29 cellular contexts compared by ENCODE assay signal in the genomic region with DNA sequence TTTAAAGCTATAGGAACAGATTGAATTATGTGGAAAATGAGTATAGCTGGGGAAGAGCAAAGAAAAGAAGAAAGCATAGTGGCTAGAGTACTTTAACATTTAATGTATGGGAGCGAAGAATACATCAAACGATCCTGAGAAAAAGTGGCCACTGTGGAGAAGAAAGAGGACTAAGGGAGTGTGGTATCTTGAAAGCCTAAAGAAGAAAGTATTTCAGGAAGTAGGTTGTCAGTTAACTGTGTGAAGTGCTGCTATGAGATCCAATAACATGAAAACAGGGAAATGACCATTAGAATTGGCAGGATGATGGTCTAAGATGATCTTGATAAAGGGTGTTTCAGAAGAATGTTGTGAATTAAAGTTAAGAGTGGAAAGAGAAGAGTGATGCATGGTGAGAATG.
"Had no signal": no experiment of that assay in that cellular context is flagged by ENCODE, and none has a peak within 500 bp of the region (broad histone marks: within the 10 kb centered on the region; RNA-seq: fewer than 3 reads in every experiment).

No MANE protein-coding gene starts in this region.

- H3K36me3 ChIP-seq: adrenal gland, ascending aorta, brain microvascular endothelial cell, breast epithelium, cardiac muscle cell had no signal

- H3K27ac ChIP-seq: adrenal gland, ascending aorta, body of pancreas, brain microvascular endothelial cell, breast epithelium, cardiac muscle cell had no signal

- H3K27me3 ChIP-seq: adrenal gland, ascending aorta, body of pancreas, brain microvascular endothelial cell, breast epithelium, cardiac muscle cell had no signal

- DNase-seq: activated effector memory CD4-positive, alpha-beta T cell treated with anti-CD3 and anti-CD28 coated beads, Interleukin-2, amount 50 U/mL, for 16 hours; activated effector memory CD4-positive, alpha-beta T cell treated with Interleukin-2 at 50 U/mL for 16 hours; activated gamma-delta T cell; activated gamma-delta T cell treated with Interleukin-2 at 50 U/mL for 16 hours; activated naive CD4-positive, alpha-beta T cell; activated naive CD4-positive, alpha-beta T cell treated with anti-CD3 and anti-CD28 coated beads for 36 hours; activated naive CD4-positive, alpha-beta T cell treated with anti-CD3 and anti-CD28 coated beads, Interleukin-2, amount 10 ng/mL, durations not matched to agents 7 days and 5 days; activated naive CD4-positive, alpha-beta T cell treated with anti-CD3 and anti-CD28 coated beads, Interleukin-2, amount 50 U/mL, for 16 hours; activated naive CD4-positive, alpha-beta T cell treated with Interleukin-2 at 50 U/mL for 16 hours; activated naive CD8-positive, alpha-beta T cell treated with anti-CD3 and anti-CD28 coated beads for 36 hours; activated naive CD8-positive, alpha-beta T cell treated with anti-CD3 and anti-CD28 coated beads, Interleukin-2, amount 10 ng/mL, durations not matched to agents 7 days and 5 days; activated naive CD8-positive, alpha-beta T cell treated with anti-CD3 and anti-CD28 coated beads, Interleukin-2, amount 50 U/mL, for 24 hours; activated T-cell treated with anti-CD3 and anti-CD28 coated beads, Interleukin-2, amount 50 U/mL, for 24 hours; activated T-cell treated with anti-CD3 and anti-CD28 coated beads, Interleukin-2, amount 50 U/mL, for 4 hours; activated T-cell treated with anti-CD3 and anti-CD28 coated beads, Interleukin-2, amount 50 U/mL, for 48 hours; activated T-cell treated with anti-CD3 and anti-CD28 coated beads, Interleukin-2, amount 50 U/mL, for 72 hours; adrenal gland; amniotic stem cell; amygdala; anterior cingulate cortex; aorta; body of pancreas; brain microvascular endothelial cell; caudate nucleus; central memory CD4-positive, alpha-beta T cell; cerebellar nuclear complex had no signal

- H3K4me1 ChIP-seq: adrenal gland, ascending aorta, body of pancreas, breast epithelium had no signal

- H3K9me3 ChIP-seq: ascending aorta had no signal

- H3K4me3 ChIP-seq: adrenal gland, ascending aorta, body of pancreas, breast epithelium, cardiac muscle cell had no signal
